1 cellular context compared by ENCODE assay signal in genomic region chr18:10838594-10838993, GRCh38.
A peak's percentile ranks its signal among the peaks of the same experiment; 100 is the strongest.
TF ChIP-seq lines count a peak whose summit lies in the region.

No MANE protein-coding gene starts in this region.

TF ChIP-seq in GM12878, 131 proteins besides CTCF, POLR2A, EP300 and RAD21 (continued from another document and continues in another):
- 0 out of 2 replicates have a peak, but pooled peaks have one; percentile 27 for TF ChIP-seq MLLT1 (IDR thresholded peaks at IDR 0.05)
- TF ChIP-seq BCL3 (IDR thresholded peaks at IDR 0.05; ENCODE audit: borderline replicate concordance, insufficient read depth, low read depth, low read length, poor library complexity, severe bottlenecking) = peak; percentile 61
- peak; percentile 80; the same call in 1 of the 2 replicates for TF ChIP-seq TCF12 (IDR thresholded peaks at IDR 0.05; ENCODE audit: low read depth, low read length)
- TF ChIP-seq EGR1 (IDR thresholded peaks at IDR 0.05; ENCODE audit: borderline replicate concordance in 1 of 2, low read depth in 2 of 2, low read length in 2 of 2) = no peak
- 0 out of 2 replicates have a peak, but pooled peaks have one; percentile 14 for TF ChIP-seq YY1 (IDR thresholded peaks at IDR 0.05; ENCODE audit: low read depth, low read length)
- TF ChIP-seq PKNOX1 (IDR thresholded peaks at IDR 0.05) = 0 out of 2 replicates have a peak, but pooled peaks have one; percentile 8
- TF ChIP-seq MTA2 (IDR thresholded peaks at IDR 0.05; ENCODE audit: low read depth) = peak; percentile 74
- no peak for TF ChIP-seq ZNF207 (IDR thresholded peaks at IDR 0.05; ENCODE audit: borderline replicate concordance)
- no peak for TF ChIP-seq REST (IDR thresholded peaks at IDR 0.05; ENCODE audit: low read depth, low read length)
- no peak for TF ChIP-seq TARDBP (IDR thresholded peaks at IDR 0.05; ENCODE audit: borderline replicate concordance)
- no peak for TF ChIP-seq IRF5 (IDR thresholded peaks at IDR 0.05; ENCODE audit: borderline replicate concordance)
- peak; percentile 72; the same call in 1 of the 2 replicates for TF ChIP-seq TCF3 (IDR thresholded peaks at IDR 0.05; ENCODE audit: borderline replicate concordance, insufficient read depth, low read depth, low read length)
- TF ChIP-seq NR2C2 (IDR thresholded peaks at IDR 0.05; ENCODE audit: borderline replicate concordance, control insufficient read depth, insufficient read length, low read depth) = no peak
- TF ChIP-seq CBX5 (IDR thresholded peaks at IDR 0.05; ENCODE audit: low read depth) = 0 out of 2 replicates have a peak, but pooled peaks have one; percentile 37
- no peak for TF ChIP-seq FOXK2 (IDR thresholded peaks at IDR 0.05)
- peak; percentile 57; the same call in 1 of the 2 replicates for TF ChIP-seq ZNF687 (IDR thresholded peaks at IDR 0.05)
- TF ChIP-seq CEBPZ (IDR thresholded peaks at IDR 0.05; ENCODE audit: low read depth, low read length) = no peak
- no peak for TF ChIP-seq ZNF274 (IDR thresholded peaks at IDR 0.05; ENCODE audit: insufficient read depth, insufficient read length)
- peak; percentile 79 for TF ChIP-seq RUNX3 (IDR thresholded peaks at IDR 0.05; ENCODE audit: low read length)
- TF ChIP-seq ATF7 (IDR thresholded peaks at IDR 0.05; ENCODE audit: low read depth) = peak; percentile 85
- TF ChIP-seq JUND (IDR thresholded peaks at IDR 0.05; ENCODE audit: low read depth, low read length) = peak; percentile 75; the same call in 1 of the 2 replicates
- TF ChIP-seq NBN (IDR thresholded peaks at IDR 0.05) = peak; percentile 42; the same call in 1 of the 2 replicates
- TF ChIP-seq SP1 (IDR thresholded peaks at IDR 0.05; ENCODE audit: low read depth, low read length) = no peak
- TF ChIP-seq PML (IDR thresholded peaks at IDR 0.05; ENCODE audit: low read length) = peak; percentile 44; the same call in 1 of the 2 replicates
- TF ChIP-seq CUX1 (IDR thresholded peaks at IDR 0.05; ENCODE audit: insufficient replicate concordance, low read depth, low read length) = peak; percentile 28
- TF ChIP-seq BHLHE40 (IDR thresholded peaks at IDR 0.05; ENCODE audit: borderline replicate concordance in 1 of 2, low read depth in 2 of 2, low read length in 1 of 2) = peak in 1 of 2 experiments; percentile 35; a peak in 2 of 4 replicates
- peak; percentile 54; the same call in 1 of the 2 replicates for TF ChIP-seq RELB (IDR thresholded peaks at IDR 0.05; ENCODE audit: low read depth)
- peak; percentile 83 for TF ChIP-seq CREM (IDR thresholded peaks at IDR 0.05; ENCODE audit: low read depth)
